8 cellular contexts compared by ENCODE assay signal in the genomic region with DNA sequence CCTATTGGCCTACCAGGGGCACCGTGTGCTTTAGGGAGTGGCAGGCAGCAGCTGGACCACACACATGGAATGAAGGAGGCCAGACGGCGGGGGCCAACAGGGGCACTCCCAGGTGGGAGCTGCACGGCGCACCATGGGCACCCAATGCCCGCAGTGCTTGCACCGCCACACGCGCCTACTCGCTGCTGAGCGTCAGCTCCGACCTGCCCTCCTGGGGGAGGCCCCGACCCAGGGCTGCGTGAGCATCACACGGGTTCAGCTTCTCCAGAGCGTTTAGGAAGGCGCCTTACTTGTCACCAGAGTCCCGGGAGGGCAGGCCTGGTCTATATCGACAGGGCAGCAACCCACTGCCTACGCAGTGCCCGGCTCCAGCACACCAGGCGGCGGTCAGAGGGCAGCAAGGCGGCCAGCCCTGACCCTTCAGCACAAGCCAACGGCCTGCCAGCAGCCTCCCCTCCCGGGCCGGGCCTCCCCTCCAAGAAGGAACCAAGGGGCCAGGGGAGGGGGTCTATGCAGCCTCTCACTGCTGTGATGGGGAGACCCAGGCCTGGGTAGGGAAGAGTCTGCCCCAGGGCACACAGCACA.
"Had no signal": no experiment of that assay in that cellular context is flagged by ENCODE, and none has a peak within 500 bp of the region (broad histone marks: within the 10 kb centered on the region; RNA-seq: fewer than 3 reads in every experiment).

No MANE protein-coding gene starts in this region.

- H3K9ac ChIP-seq: KMS-11 had no signal

- ATAC-seq: GM23338, HCT116 had no signal

- DNase-seq: H7, HFFc6, KBM-7 had no signal

- H3K9me3 ChIP-seq: HAP-1 had no signal

- H3K36me3 ChIP-seq: HAP-1 had no signal

- H3K4me2 ChIP-seq: GM23338, KMS-11 had no signal

- H3K27ac ChIP-seq: HL-60, KMS-11 had no signal

- H3K4me1 ChIP-seq: HAP-1 had no signal

- H2AFZ ChIP-seq: GM23338 had no signal

- H3K4me3 ChIP-seq: GM23338, HAP-1 had no signal
